Comparison of ENCODE assay signal across 23 cellular contexts in the genomic region with DNA sequence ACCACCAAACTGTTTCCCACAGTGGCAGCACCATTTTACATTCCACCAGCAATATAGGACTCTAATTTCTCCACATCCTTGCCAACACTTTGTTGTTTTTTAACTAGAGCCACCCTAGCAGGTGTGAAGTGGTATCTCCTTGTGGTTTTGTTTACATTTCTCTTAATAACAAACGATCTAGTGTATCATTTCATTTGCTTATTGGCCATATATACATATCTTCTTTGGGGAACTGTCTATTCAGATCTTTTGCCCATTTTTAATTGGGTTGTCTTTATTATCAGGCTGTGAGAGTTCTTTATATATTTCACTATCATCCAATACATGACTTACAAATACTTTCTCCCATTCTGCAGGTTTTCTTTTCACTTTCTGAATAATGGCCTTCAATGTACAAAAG.
"Had no signal": no experiment of that assay in that cellular context is flagged by ENCODE, and none has a peak within 500 bp of the region (broad histone marks: within the 10 kb centered on the region; RNA-seq: fewer than 3 reads in every experiment).

No MANE protein-coding gene starts in this region.

- H3K27me3 ChIP-seq: SJSA1 had no signal

- H3K9ac ChIP-seq: KMS-11 had no signal

- DNase-seq: IMR-90, Kasumi-1, MM.1S, NCI-H1092 treated with DMSO at 0.1 percent for 48 hours, NCI-H1436, NCI-H187, NCI-H2029, NCI-H2081 treated with DMSO at 0.1 percent for 48 hours, NCI-H2171, NCI-H226, NCI-H446, NCI-H510A, NCI-H524 treated with DMSO at 0.1 percent for 48 hours, NCI-H69, NCI-H774, Right ventricle myocardium superior, RPMI8226, SIG-M5 had no signal

- H3K4me2 ChIP-seq: KMS-11 had no signal

- H3K9me3 ChIP-seq: SJSA1 had no signal

- ATAC-seq: HepG2, K562 had no signal

- H3K4me3 ChIP-seq: K562, SJSA1, SK-N-MC had no signal

- H3K27ac ChIP-seq: KMS-11, SJSA1, SK-N-MC had no signal

- H3K4me1 ChIP-seq: SJSA1 had no signal
